In genomic region chrX:135985974-135986312, GRCh38 we compare ENCODE assay signal across 1 cellular context.
TF ChIP-seq lines count a peak whose summit lies in the region.

No MANE protein-coding gene starts in this region.

TF ChIP-seq in GM12878, 131 proteins besides CTCF, POLR2A, EP300 and RAD21 (continued from another document):
- TF ChIP-seq RUNX3 (IDR thresholded peaks at IDR 0.05; ENCODE audit: low read length) (no peak), ZNF384 (IDR thresholded peaks at IDR 0.05; ENCODE audit: borderline replicate concordance, low read depth, low read length) (no peak), HSF1 (IDR thresholded peaks at IDR 0.05; ENCODE audit: low read depth, low read length) (no peak), HDGF (IDR thresholded peaks at IDR 0.05) (no peak), BMI1 (IDR thresholded peaks at IDR 0.05; ENCODE audit: borderline replicate concordance) (no peak), BHLHE40 (IDR thresholded peaks at IDR 0.05; ENCODE audit: borderline replicate concordance in 1 of 2, low read depth in 2 of 2, low read length in 1 of 2) (no peak), BACH1 (IDR thresholded peaks at IDR 0.05; ENCODE audit: borderline replicate concordance) (no peak), FOS (IDR thresholded peaks at IDR 0.05; ENCODE audit: borderline replicate concordance, extremely low read depth, insufficient read length) (no peak), JUND (IDR thresholded peaks at IDR 0.05; ENCODE audit: low read depth, low read length) (no peak), PBX3 (IDR thresholded peaks at IDR 0.05; ENCODE audit: insufficient replicate concordance, low read depth, low read length) (no peak), ETV6 (conservative IDR thresholded peaks at IDR 0.05 in 1 of 2, IDR thresholded peaks at IDR 0.05 in 1 of 2; ENCODE audit: borderline replicate concordance in 1 of 2, low read depth in 1 of 2) (no peak), CEBPZ (IDR thresholded peaks at IDR 0.05; ENCODE audit: low read depth, low read length) (no peak), PKNOX1 (IDR thresholded peaks at IDR 0.05) (no peak)
- TF ChIP-seq, protein P1, sequence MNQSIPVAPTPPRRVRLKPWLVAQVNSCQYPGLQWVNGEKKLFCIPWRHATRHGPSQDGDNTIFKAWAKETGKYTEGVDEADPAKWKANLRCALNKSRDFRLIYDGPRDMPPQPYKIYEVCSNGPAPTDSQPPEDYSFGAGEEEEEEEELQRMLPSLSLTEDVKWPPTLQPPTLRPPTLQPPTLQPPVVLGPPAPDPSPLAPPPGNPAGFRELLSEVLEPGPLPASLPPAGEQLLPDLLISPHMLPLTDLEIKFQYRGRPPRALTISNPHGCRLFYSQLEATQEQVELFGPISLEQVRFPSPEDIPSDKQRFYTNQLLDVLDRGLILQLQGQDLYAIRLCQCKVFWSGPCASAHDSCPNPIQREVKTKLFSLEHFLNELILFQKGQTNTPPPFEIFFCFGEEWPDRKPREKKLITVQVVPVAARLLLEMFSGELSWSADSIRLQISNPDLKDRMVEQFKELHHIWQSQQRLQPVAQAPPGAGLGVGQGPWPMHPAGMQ (IDR thresholded peaks at IDR 0.05; ENCODE audit: borderline replicate concordance): no peak
- TF ChIP-seq, protein P2, sequence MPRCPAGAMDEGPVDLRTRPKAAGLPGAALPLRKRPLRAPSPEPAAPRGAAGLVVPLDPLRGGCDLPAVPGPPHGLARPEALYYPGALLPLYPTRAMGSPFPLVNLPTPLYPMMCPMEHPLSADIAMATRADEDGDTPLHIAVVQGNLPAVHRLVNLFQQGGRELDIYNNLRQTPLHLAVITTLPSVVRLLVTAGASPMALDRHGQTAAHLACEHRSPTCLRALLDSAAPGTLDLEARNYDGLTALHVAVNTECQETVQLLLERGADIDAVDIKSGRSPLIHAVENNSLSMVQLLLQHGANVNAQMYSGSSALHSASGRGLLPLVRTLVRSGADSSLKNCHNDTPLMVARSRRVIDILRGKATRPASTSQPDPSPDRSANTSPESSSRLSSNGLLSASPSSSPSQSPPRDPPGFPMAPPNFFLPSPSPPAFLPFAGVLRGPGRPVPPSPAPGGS (IDR thresholded peaks at IDR 0.05; ENCODE audit: borderline replicate concordance, insufficient read depth, low read depth, low read length, poor library complexity, severe bottlenecking): no peak
- TF ChIP-seq, protein P3, sequence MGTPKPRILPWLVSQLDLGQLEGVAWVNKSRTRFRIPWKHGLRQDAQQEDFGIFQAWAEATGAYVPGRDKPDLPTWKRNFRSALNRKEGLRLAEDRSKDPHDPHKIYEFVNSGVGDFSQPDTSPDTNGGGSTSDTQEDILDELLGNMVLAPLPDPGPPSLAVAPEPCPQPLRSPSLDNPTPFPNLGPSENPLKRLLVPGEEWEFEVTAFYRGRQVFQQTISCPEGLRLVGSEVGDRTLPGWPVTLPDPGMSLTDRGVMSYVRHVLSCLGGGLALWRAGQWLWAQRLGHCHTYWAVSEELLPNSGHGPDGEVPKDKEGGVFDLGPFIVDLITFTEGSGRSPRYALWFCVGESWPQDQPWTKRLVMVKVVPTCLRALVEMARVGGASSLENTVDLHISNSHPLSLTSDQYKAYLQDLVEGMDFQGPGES (IDR thresholded peaks at IDR 0.05): no peak
